ENCODE assay signal across 8 cellular contexts in genomic region chr19:44914436-44915206, GRCh38. TPM values are rescaled to one million over a fixed set of nuclear protein-coding genes. Genes with fewer than 3 reads are reported as not detected.
A peak's percentile ranks its signal among the peaks of the same experiment; 100 is the strongest.
DNase-seq lines count a peak whose midpoint lies in the region; ATAC-seq lines count a peak whose summit lies in the region.
"Not testable (repeated sequence)": the region's sequence is repeated elsewhere in the genome, so short reads cannot be mapped to it uniquely, and the experiment has no call there.

Gene APOC1, plus strand, starts transcription at chr19:44914608. Its CDS starts 284 bp downstream, at chr19:44914892.

- H3K27me3 Mint-ChIP-seq in activated CD4-positive, alpha-beta T cell treated with anti-CD3 and anti-CD28 coated beads, Interleukin-2, amount 10 ng/mL, durations not matched to agents 7 days and 5 days = peaks cover 26% of the 10 kb centered on the region

- H3K9me3 Mint-ChIP-seq in activated CD4-positive, alpha-beta T cell treated with anti-CD3 and anti-CD28 coated beads, Interleukin-2, amount 10 ng/mL, durations not matched to agents 7 days and 5 days = not testable (repeated sequence)

- peak within 1 kb of the TSS; percentile 91 for H3K27ac Mint-ChIP-seq in activated CD4-positive, alpha-beta T cell treated with anti-CD3 and anti-CD28 coated beads, Interleukin-2, amount 10 ng/mL, durations not matched to agents 7 days and 5 days

- peak within 1 kb of the TSS; percentile 88 for H3K4me3 Mint-ChIP-seq in activated CD4-positive, alpha-beta T cell treated with anti-CD3 and anti-CD28 coated beads, Interleukin-2, amount 10 ng/mL, durations not matched to agents 7 days and 5 days

- ATAC-seq in GM19351 (IDR thresholded peaks at IDR 0.05; ENCODE audit: unreplicated experiment) (peak; percentile 89), HG03520 (IDR thresholded peaks at IDR 0.05; ENCODE audit: unreplicated experiment) (peak; percentile 84), left lobe of liver (peak; percentile 68)

- POLR2A ChIA-PET in activated CD4-positive, alpha-beta T cell treated with anti-CD3 and anti-CD28 coated beads, Interleukin-2, amount 10 ng/mL, durations not matched to agents 7 days and 5 days (lab: Charles Lee) = interaction anchor here (0.5 kb wide), 1 partner anchor 10 kb away, joined by 4 read pairs; no protein-coding TSS in a partner anchor

- peaks cover 13% of the 10 kb centered on the region for H3K4me1 Mint-ChIP-seq in activated CD4-positive, alpha-beta T cell treated with anti-CD3 and anti-CD28 coated beads, Interleukin-2, amount 10 ng/mL, durations not matched to agents 7 days and 5 days

- CTCF ChIA-PET in activated CD4-positive, alpha-beta T cell treated with anti-CD3 and anti-CD28 coated beads, Interleukin-2, amount 10 ng/mL, durations not matched to agents 7 days and 5 days (lab: Charles Lee) = interaction anchor here (0.6 to 0.7 kb wide), 2 partner anchors 11 to 778 kb away, joined by 3 read pairs; no protein-coding TSS in a partner anchor

- H3K36me3 Mint-ChIP-seq in activated CD4-positive, alpha-beta T cell treated with anti-CD3 and anti-CD28 coated beads, Interleukin-2, amount 10 ng/mL, durations not matched to agents 7 days and 5 days (ENCODE audit: low read depth) = not testable (repeated sequence)

- DNase-seq in AG20443 (ENCODE audit: low spot score) = peak; percentile 93
- DNase-seq in NCI-H526 (lab: John Stamatoyannopoulos, UW) = peak; percentile 80 to 90
- peak; percentile 84 for DNase-seq in activated CD4-positive, alpha-beta T cell treated with anti-CD3 and anti-CD28 coated beads, Interleukin-2, amount 10 ng/mL, durations not matched to agents 7 days and 5 days
- peak; percentile 80 for DNase-seq in dedifferentiated amniotic fluid mesenchymal stem cell (ENCODE audit: extremely low spot score)
- peak; percentile 86 for DNase-seq in left lobe of liver (ENCODE audit: low spot score)
- DNase-seq in stimulated activated CD4-positive, alpha-beta T cell treated with anti-CD3 and anti-CD28 coated beads, Interleukin-1b, Interleukin-23, amount 100 ng/mL, for 24 hours (ENCODE audit: low read depth in 4 of 4, low spot score in 1 of 4) = peak; percentile 41 to 75 (median 56)

RNA-seq across cellular contexts. Expression of gene APOC1, which starts in this region (rescaled TPM):
- not detected for total RNA-seq in activated CD4-positive, alpha-beta T cell treated with anti-CD3 and anti-CD28 coated beads, Interleukin-2, amount 10 ng/mL, durations not matched to agents 7 days and 5 days
- 6,817 TPM for total RNA-seq in left lobe of liver

Comparison
In these comparisons a context has a peak if more than half of its experiments do, and no peak if none do; other contexts are left out.
1. Peak in every context shown above with its lines: DNase-seq and ATAC-seq.
2. RNA of gene APOC1 (total RNA-seq): 6,817 TPM in left lobe of liver (single experiment); not detected in activated CD4-positive, alpha-beta T cell treated with anti-CD3 and anti-CD28 coated beads, Interleukin-2, amount 10 ng/mL, durations not matched to agents 7 days and 5 days; every median in the first group is over 1,000 times any median in the second.
3. Peak in DNase-seq in activated CD4-positive, alpha-beta T cell treated with anti-CD3 and anti-CD28 coated beads, Interleukin-2, amount 10 ng/mL, durations not matched to agents 7 days and 5 days; RNA of the gene not detected or under 1 TPM.